24 cellular contexts compared by ENCODE assay signal in genomic region chr12:71141270-71141948, GRCh38. TPM values are rescaled to one million over a fixed set of nuclear protein-coding genes. Genes with fewer than 3 reads are reported as not detected.
A peak's percentile ranks its signal among the peaks of the same experiment; 100 is the strongest.
DNase-seq lines count a peak whose midpoint lies in the region; ATAC-seq and TF ChIP-seq lines count a peak whose summit lies in the region.
"Had no signal": no experiment of that assay in that cellular context is flagged by ENCODE, and none has a peak within 500 bp of the region (broad histone marks: within the 10 kb centered on the region; RNA-seq: fewer than 3 reads in every experiment).

No MANE protein-coding gene starts in this region.

- H3K9me3 ChIP-seq in Peyer's patch: no peaks in the 10 kb centered on the region
- no peaks in the 10 kb centered on the region for H3K9me3 ChIP-seq in heart right ventricle
- no peaks in the 10 kb centered on the region for H3K9me3 ChIP-seq in mucosa of descending colon
- no peaks in the 10 kb centered on the region for H3K9me3 ChIP-seq in thyroid gland
- H3K9me3 ChIP-seq in PC-9 (ENCODE audit: insufficient read depth, low read depth): no peaks in the 10 kb centered on the region
- H3K9me3 ChIP-seq in uterus: no peaks in the 10 kb centered on the region

- WGBS in heart right ventricle, 2 donors: 52 to 61% methylated on average over 1 of the region's 1 CpG
- WGBS in thyroid gland, 2 donors: 70 to 74% methylated on average over 1 of the region's 1 CpG

- CTCF ChIA-PET in PC-9 (lab: Charles Lee): no interaction called here

- peak overlapping the region in 3 of 4 donors; percentile 8 to 53 (median 38) for H3K27ac ChIP-seq in Peyer's patch
- peak overlapping the region in 3 of 10 donors; percentile 1 to 14 (median 8) for H3K27ac ChIP-seq in heart right ventricle
- peak overlapping the region; percentile 8 to 69 (median 65) for H3K27ac ChIP-seq in thyroid gland
- no peak overlapping the region for H3K27ac ChIP-seq in PC-9
- H3K27ac ChIP-seq in uterus: no peak overlapping the region

- no peaks in the 10 kb centered on the region for H4K20me1 ChIP-seq in PC-9 (ENCODE audit: insufficient read depth)

- ATAC-seq in heart right ventricle (peak in 5 of 8 donors; percentile 28 to 86 (median 42)), mucosa of descending colon (peak; percentile 33)

- no peak overlapping the region for H2AFZ ChIP-seq in PC-9

- H3K79me2 ChIP-seq in PC-9 (ENCODE audit: low read depth): no peaks in the 10 kb centered on the region

- POLR2A ChIA-PET in PC-9 (lab: Charles Lee; ENCODE audit: unreplicated experiment): no interaction called here

- no peak overlapping the region for H3K4me2 ChIP-seq in PC-9

- no TSS peak for BruUV-seq in PC-9 (replicated peaks; lab: Mats Ljungman, UMichigan)

- no peak for TF ChIP-seq CTCF in Peyer's patch (IDR thresholded peaks at IDR 0.05)
- TF ChIP-seq CTCF in heart right ventricle (IDR thresholded peaks at IDR 0.05): no peak
- TF ChIP-seq CTCF in mucosa of descending colon (IDR thresholded peaks at IDR 0.05): no peak
- TF ChIP-seq CTCF in thyroid gland (IDR thresholded peaks at IDR 0.05): no peak
- no peak for TF ChIP-seq CTCF in PC-9 (conservative IDR thresholded peaks at IDR 0.05)
- TF ChIP-seq CTCF in uterus (IDR thresholded peaks at IDR 0.05): no peak

- H3K27me3 ChIP-seq in Peyer's patch (no peaks in the 10 kb centered on the region), heart right ventricle (no peaks in the 10 kb centered on the region), thyroid gland (no peaks in the 10 kb centered on the region), PC-9 (ENCODE audit: insufficient read depth, low read depth) (no peaks in the 10 kb centered on the region), uterus (no peaks in the 10 kb centered on the region)

- H3K4me1 ChIP-seq in Peyer's patch (peaks cover 0 to 23% (median 0%) of the 10 kb centered on the region in 4 donors), heart right ventricle (peaks cover 0 to 17% (median 0%) of the 10 kb centered on the region in 9 donors), mucosa of descending colon (ENCODE audit: low read depth) (peaks cover 15% of the 10 kb centered on the region), thyroid gland (peaks cover 8 to 14% of the 10 kb centered on the region in 2 donors), PC-9 (replicated peaks; ENCODE audit: insufficient read depth) (no peaks in the 10 kb centered on the region), uterus (no peaks in the 10 kb centered on the region)

- TF ChIP-seq POLR2A in Peyer's patch (IDR thresholded peaks at IDR 0.05) (no peak), thyroid gland (IDR thresholded peaks at IDR 0.05) (peak in 1 of 2 donors; percentile 27), uterus (IDR thresholded peaks at IDR 0.05) (no peak)

- H3F3A ChIP-seq in PC-9 (ENCODE audit: insufficient read depth, low read depth): no peaks in the 10 kb centered on the region

- intact Hi-C loops in heart right ventricle (cut with DNase I): no loop called here
- intact Hi-C loops in mucosa of descending colon (cut with DNase I, micrococcal nuclease): no loop called here
- intact Hi-C loops in thyroid gland (cut with DNase I): no loop called here
- intact Hi-C loops in PC-9 (cut with micrococcal nuclease; ENCODE audit: unreplicated experiment): no loop called here
- intact Hi-C loops in uterus (cut with DNase I; ENCODE audit: low total_unique reads): no loop called here

- H3K36me3 ChIP-seq in Peyer's patch: peaks cover 0 to 20% (median 0%) of the 10 kb centered on the region in 3 donors
- H3K36me3 ChIP-seq in heart right ventricle: no peaks in the 10 kb centered on the region
- no peaks in the 10 kb centered on the region for H3K36me3 ChIP-seq in mucosa of descending colon (ENCODE audit: low read depth)
- H3K36me3 ChIP-seq in thyroid gland: no peaks in the 10 kb centered on the region
- no peaks in the 10 kb centered on the region for H3K36me3 ChIP-seq in PC-9 (ENCODE audit: low read depth)
- no peaks in the 10 kb centered on the region for H3K36me3 ChIP-seq in uterus

- DNase-seq in Peyer's patch: no peak
- no peak for DNase-seq in heart right ventricle
- no peak for DNase-seq in mucosa of descending colon
- DNase-seq in thyroid gland: peak; percentile 51 to 56
- DNase-seq in KG1 (lab: John Stamatoyannopoulos, UW): no peak
- no peak for DNase-seq in PC-9
- no peak for DNase-seq in uterus
- DNase-seq in NCI-H526 treated with DMSO at 0.1 percent for 48 hours (lab: John Stamatoyannopoulos, UW): no peak
- DNase-seq: activated CD4-positive, alpha-beta T cell treated with anti-CD3 and anti-CD28 coated beads, Interleukin-2, amount 50 U/mL, for 48 hours; activated CD4-positive, CD25-positive, alpha-beta regulatory T cell; activated effector memory CD4-positive, alpha-beta T cell treated with Interleukin-2 at 50 U/mL for 16 hours; activated naive CD8-positive, alpha-beta T cell treated with anti-CD3 and anti-CD28 coated beads for 36 hours; CD4-positive, CD25-positive, alpha-beta regulatory T cell; cerebellar nuclear complex; hippocampal formation; immature natural killer cell; NCI-H1048; NCI-H1930; NCI-H226; NCI-H774; stimulated activated CD4-positive, alpha-beta T cell treated with anti-CD3 and anti-CD28 coated beads, Interleukin-1b, Interleukin-23, amount 100 ng/mL, for 48 hours; SW 1271 had no signal

- H3K9me2 ChIP-seq in PC-9 (ENCODE audit: insufficient read depth): no peaks in the 10 kb centered on the region

- H3K4me3 ChIP-seq in Peyer's patch (no peak overlapping the region), heart right ventricle (no peak overlapping the region), mucosa of descending colon (no peak overlapping the region), thyroid gland (replicated peaks in 1 of 3) (no peak overlapping the region), PC-9 (no peak overlapping the region), uterus (no peak overlapping the region)
- H3K4me3 ChIP-seq: lung, skin epidermis had no signal

RNA-seq across cellular contexts. Expression of gene TSPAN8, which starts 16.4 kb away (rescaled TPM):
- 100 to 1,000 TPM in 3 of 4 donors, 10 to 100 TPM in 1; 71.0 to 963 (median 558) TPM for total RNA-seq in Peyer's patch
- total RNA-seq in heart right ventricle: under 1 TPM in 4 of 10 donors, not detected in 6; 0.21 to 0.75 (median 0.38) TPM
- under 1 TPM; 0.09 to 0.66 TPM for polyA plus RNA-seq in heart right ventricle
- total RNA-seq in mucosa of descending colon: 1,000 to 10,000 TPM in 2 of 3 donors, 100 to 1,000 TPM in 1; 685 to 1,687 (median 1,460) TPM
- 1 to 10 TPM; 3.7 to 9.6 (median 8.0) TPM for total RNA-seq in thyroid gland
- total RNA-seq in PC-9 (2021): 1.9 and 2.9 TPM in 2 replicates
- 10 to 100 TPM in 1 of 4 donors, 1 to 10 TPM in 1, under 1 TPM in 2; 0.29 to 16.3 (median 1.6) TPM for total RNA-seq in uterus
- total RNA-seq: activated naive CD8-positive, alpha-beta T cell treated with anti-CD3 and anti-CD28 coated beads for 36 hours; CD4-positive, CD25-positive, alpha-beta regulatory T cell had no signal
- polyA plus RNA-seq: CD4-positive, CD25-positive, alpha-beta regulatory T cell; immature natural killer cell had no signal

Comparison
In these comparisons a context has a peak if more than half of its experiments do, and no peak if none do; other contexts are left out.
1. DNase-seq: peak in thyroid gland (2 of 2); none in Peyer's patch (0 of 3), heart right ventricle (0 of 2), mucosa of descending colon (0 of 3), KG1 (single experiment), PC-9 (0 of 2), uterus (0 of 2) and NCI-H526 treated with DMSO at 0.1 percent for 48 hours (single experiment).
2. H3K27ac ChIP-seq: peak in Peyer's patch (3 of 4) and thyroid gland (3 of 3); none in PC-9 (single experiment) and uterus (0 of 2).
3. RNA of gene TSPAN8, which starts 16.4 kb away (total RNA-seq): 685 to 1,687 TPM in mucosa of descending colon and 71.0 to 963 TPM in Peyer's patch; 3.7 to 9.6 TPM in thyroid gland, 0.29 to 16.3 TPM in uterus, 1.9 to 2.9 TPM in PC-9 and 0.21 to 0.75 TPM in heart right ventricle; every median in the first group is over 4 times any median in the second.